7 cellular contexts compared by ENCODE assay signal in the genomic region with DNA sequence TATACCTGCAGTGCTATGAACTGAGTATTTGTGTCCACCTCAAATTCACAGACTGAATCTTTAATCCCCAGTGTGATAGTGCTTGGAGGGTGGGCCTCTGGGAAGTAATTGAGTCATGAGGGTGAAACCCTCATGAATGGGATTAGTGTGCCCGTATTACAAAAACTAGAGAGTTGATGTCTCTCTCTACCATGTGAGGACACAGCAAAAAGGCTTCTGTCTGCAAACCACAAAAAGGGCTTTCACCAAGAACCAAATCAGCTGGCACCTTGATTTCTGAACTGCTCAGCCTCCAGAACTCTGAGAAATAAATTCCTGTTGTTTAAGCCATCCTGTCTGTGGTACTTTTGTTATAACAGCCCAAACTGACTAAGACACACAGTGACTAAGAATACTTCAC.
A peak's percentile ranks its signal among the peaks of the same experiment; 100 is the strongest.
DNase-seq lines count a peak whose midpoint lies in the region; ATAC-seq, FAIRE-seq and TF ChIP-seq lines count a peak whose summit lies in the region.
"Not testable (repeated sequence)": the region's sequence is repeated elsewhere in the genome, so short reads cannot be mapped to it uniquely, and the experiment has no call there.

No MANE protein-coding gene starts in this region.

- not testable (repeated sequence) for H3K79me2 ChIP-seq in GM12878 (ENCODE audit: control insufficient read depth, insufficient read depth, low read length)

- WGBS in GM12878 (ENCODE audit: insufficient coverage, insufficient replicate concordance, low lambda C conversion rate, missing lambda C conversion rate) = 50% methylated on average over 1 of the region's 1 CpG

- not testable (repeated sequence) for TF ChIP-seq POLR2A in GM12878 (IDR thresholded peaks at IDR 0.05; ENCODE audit: low read depth, low read length)

- H3K27ac ChIP-seq in GM12878 (ENCODE audit: control insufficient read depth, insufficient read depth) = not testable (repeated sequence)

- not testable (repeated sequence) for BruUV-seq in GM12878 (replicated peaks; lab: Mats Ljungman, UMichigan)

- not testable (repeated sequence) for H4K20me1 ChIP-seq in GM12878 (ENCODE audit: control insufficient read depth, insufficient read depth)

- TF ChIP-seq EP300 in GM12878 (IDR thresholded peaks at IDR 0.05; ENCODE audit: borderline replicate concordance in 1 of 2, control insufficient read depth in 1 of 2, low read depth in 2 of 2, low read length in 2 of 2) = not testable (repeated sequence)

- H3K9ac ChIP-seq in GM12878 (ENCODE audit: control insufficient read depth, insufficient read depth, low read length) = not testable (repeated sequence)

- H2AFZ ChIP-seq in GM12878 (ENCODE audit: control insufficient read depth, low read depth, low read length) = not testable (repeated sequence)

- not testable (repeated sequence) for H3K27me3 ChIP-seq in GM12878 (replicated peaks in 1 of 2; ENCODE audit: control insufficient read depth in 2 of 2, insufficient read depth in 2 of 2, low read length in 1 of 2)

- in situ Hi-C loops in GM12878 (cut with MboI) = not testable (repeated sequence)

- H3K4me1 ChIP-seq in GM12878 (ENCODE audit: control insufficient read depth, insufficient read depth, low read length) = not testable (repeated sequence)

- ATAC-seq in GM12878 = peak; percentile 44

- H3K9me3 ChIP-seq in GM12878 (replicated peaks; ENCODE audit: control insufficient read depth, insufficient read depth, low read length) = not testable (repeated sequence)

- H3K36me3 ChIP-seq in GM12878 (ENCODE audit: control insufficient read depth in 2 of 2, insufficient read depth in 2 of 2, low read length in 1 of 2) = not testable (repeated sequence)

- SMC1A ChIA-PET in GM12878 (lab: Charles Lee; ENCODE audit: uncharacterized antibody, unreplicated experiment) = not testable (repeated sequence)

- H3K4me2 ChIP-seq in GM12878 (ENCODE audit: control insufficient read depth, insufficient read depth) = not testable (repeated sequence)

- CTCF ChIA-PET in GM12878 (lab: Yijun Ruan, JAX) = not testable (repeated sequence)

- POLR2A ChIA-PET in GM12878 (lab: Charles Lee) = interaction anchor here (0.6 kb wide), 1 partner anchor 76 kb away, joined by 7 read pairs; no protein-coding TSS in a partner anchor

- not testable (repeated sequence) for TF ChIP-seq RAD21 in GM12878 (IDR thresholded peaks at IDR 0.05; ENCODE audit: insufficient read depth, low read depth, low read length)

- FAIRE-seq in GM12878 (lab: Jason Lieb, UNC) = not testable (repeated sequence)

- intact Hi-C loops in GM12878 (cut with micrococcal nuclease; ENCODE audit: unreplicated experiment) = not testable (repeated sequence)

- not testable (repeated sequence) for H3K4me3 ChIP-seq in GM12878

- DNase-seq in HT1080 (ENCODE audit: low read depth) (peak; percentile 6), NCI-H82 (lab: John Stamatoyannopoulos, UW) (peak; percentile 26), RPMI7951 (ENCODE audit: low read depth) (peak; percentile 2), medulla oblongata (ENCODE audit: extremely low spot score) (peak; percentile 35), pons (ENCODE audit: low spot score) (peak; percentile 58), superior temporal gyrus (ENCODE audit: extremely low spot score) (peak; percentile 42)
- not testable (repeated sequence) for DNase-seq in GM12878 (ENCODE audit: low read depth, low spot score)

- RAD21 ChIA-PET in GM12878 (lab: Charles Lee; ENCODE audit: unreplicated experiment) = interaction anchor here (0.6 kb wide), 1 partner anchor 72 kb away, joined by 3 read pairs; no protein-coding TSS in a partner anchor

- not testable (repeated sequence) for TF ChIP-seq CTCF in GM12878 (IDR thresholded peaks at IDR 0.05 in 2 of 3, conservative IDR thresholded peaks at IDR 0.05 in 1 of 3; ENCODE audit: control insufficient read depth in 2 of 3, extremely low read depth in 1 of 3, insufficient read depth in 1 of 3, low read depth in 3 of 3, low read length in 3 of 3)
